In genomic region chr2:42135381-42136312, GRCh38 we compare ENCODE assay signal across 11 cellular contexts. TPM values are rescaled to one million over a fixed set of nuclear protein-coding genes. Genes with fewer than 3 reads are reported as not detected.
A peak's percentile ranks its signal among the peaks of the same experiment; 100 is the strongest.
DNase-seq lines count a peak whose midpoint lies in the region; ATAC-seq, FAIRE-seq and TF ChIP-seq lines count a peak whose summit lies in the region.
"Had no signal": no experiment of that assay in that cellular context is flagged by ENCODE, and none has a peak within 500 bp of the region (broad histone marks: within the 10 kb centered on the region; RNA-seq: fewer than 3 reads in every experiment).

No MANE protein-coding gene starts in this region.

- intact Hi-C loops in naive thymus-derived CD4-positive, alpha-beta T cell (cut with micrococcal nuclease): no loop called here

- H3K4me3 ChIP-seq in naive thymus-derived CD4-positive, alpha-beta T cell (ENCODE audit: low read length): no peak overlapping the region
- H3K4me3 ChIP-seq: upper lobe of left lung had no signal

- POLR2A ChIA-PET in naive thymus-derived CD4-positive, alpha-beta T cell (lab: Charles Lee): interaction anchor here (0.6 to 22.7 kb wide), 11 partner anchors 10 to 59 kb away, joined by 3 to 636 read pairs (median 4); no protein-coding TSS in a partner anchor

- TF ChIP-seq CTCF in VCaP (conservative IDR thresholded peaks at IDR 0.05): no peak

- DNase-seq in Kasumi-1 (lab: John Stamatoyannopoulos, UW): peak; percentile 37 to 40
- DNase-seq in naive thymus-derived CD4-positive, alpha-beta T cell: no peak
- DNase-seq: GOT3, NCI-H526, retina, upper lobe of left lung had no signal

- H3K27me3 Mint-ChIP-seq in naive thymus-derived CD4-positive, alpha-beta T cell: no peaks in the 10 kb centered on the region

- peak; percentile 25 for FAIRE-seq in G401.6 (lab: Jason Lieb, UNC)

- peaks cover 67 to 70% of the 10 kb centered on the region in 2 donors for H3K4me1 ChIP-seq in naive thymus-derived CD4-positive, alpha-beta T cell (ENCODE audit: control insufficient read depth in 2 of 2, insufficient read depth in 2 of 2, low read length in 2 of 2)

- peak overlapping the region; percentile 11; the same call in 1 of the 2 replicates for H3K27ac ChIP-seq in VCaP
- H3K27ac ChIP-seq in naive thymus-derived CD4-positive, alpha-beta T cell (ENCODE audit: low read depth, low read length): peak overlapping the region; percentile 5

- no peaks in the 10 kb centered on the region for H3K9me3 ChIP-seq in naive thymus-derived CD4-positive, alpha-beta T cell (ENCODE audit: control insufficient read depth in 2 of 3, low read length in 3 of 3)
- H3K9me3 ChIP-seq: upper lobe of left lung had no signal

- no peaks in the 10 kb centered on the region for H3K9me3 Mint-ChIP-seq in naive thymus-derived CD4-positive, alpha-beta T cell

- peak overlapping the region; percentile 0 to 66 (median 26) for H3K4me3 Mint-ChIP-seq in naive thymus-derived CD4-positive, alpha-beta T cell

- H3K4me1 Mint-ChIP-seq in naive thymus-derived CD4-positive, alpha-beta T cell: peaks cover 41 to 95% (median 86%) of the 10 kb centered on the region in 7 donors

- H3K36me3 Mint-ChIP-seq in naive thymus-derived CD4-positive, alpha-beta T cell: peaks cover 0 to 6% (median 0%) of the 10 kb centered on the region in 5 donors

- H3K36me3 ChIP-seq in naive thymus-derived CD4-positive, alpha-beta T cell (ENCODE audit: control insufficient read depth in 2 of 3, insufficient read depth in 3 of 3, low read length in 3 of 3): no peaks in the 10 kb centered on the region
- H3K36me3 ChIP-seq: upper lobe of left lung had no signal

- H3K27me3 ChIP-seq in naive thymus-derived CD4-positive, alpha-beta T cell (ENCODE audit: control insufficient read depth in 2 of 2, insufficient read depth in 2 of 2, low read length in 2 of 2): no peaks in the 10 kb centered on the region
- H3K27me3 ChIP-seq: upper lobe of left lung had no signal

- ATAC-seq in naive thymus-derived CD4-positive, alpha-beta T cell: no peak
- ATAC-seq in GM19463 (IDR thresholded peaks at IDR 0.05; ENCODE audit: unreplicated experiment): no peak
- ATAC-seq in HG02678 (IDR thresholded peaks at IDR 0.05; ENCODE audit: unreplicated experiment): no peak
- no peak for ATAC-seq in HG02970 (IDR thresholded peaks at IDR 0.05; ENCODE audit: low FRiP score, unreplicated experiment)

- CTCF ChIA-PET in naive thymus-derived CD4-positive, alpha-beta T cell (lab: Charles Lee): interaction anchor here (0.5 to 2.3 kb wide), 14 partner anchors 10 to 65 kb away, joined by 3 to 14 read pairs (median 4); no protein-coding TSS in a partner anchor

- H3K27ac Mint-ChIP-seq in naive thymus-derived CD4-positive, alpha-beta T cell: peak overlapping the region; percentile 82 to 96 (median 92)

RNA-seq across cellular contexts. Expression of gene EML4, which starts 33.5 kb away (rescaled TPM):
- total RNA-seq in naive thymus-derived CD4-positive, alpha-beta T cell: 100 to 1,000 TPM in 4 of 5 experiments, 10 to 100 TPM in 1; 91.1 to 167 (median 143) TPM
- polyA plus RNA-seq in naive thymus-derived CD4-positive, alpha-beta T cell: 10 to 100 TPM; 64.9 to 69.3 TPM

Comparison
In these comparisons a context has a peak if more than half of its experiments do, and no peak if none do; other contexts are left out.
1. DNase-seq: peak in Kasumi-1 (2 of 2); none in naive thymus-derived CD4-positive, alpha-beta T cell (0 of 9).